Comparison of ENCODE assay signal across 2 cellular contexts in the genomic region with DNA sequence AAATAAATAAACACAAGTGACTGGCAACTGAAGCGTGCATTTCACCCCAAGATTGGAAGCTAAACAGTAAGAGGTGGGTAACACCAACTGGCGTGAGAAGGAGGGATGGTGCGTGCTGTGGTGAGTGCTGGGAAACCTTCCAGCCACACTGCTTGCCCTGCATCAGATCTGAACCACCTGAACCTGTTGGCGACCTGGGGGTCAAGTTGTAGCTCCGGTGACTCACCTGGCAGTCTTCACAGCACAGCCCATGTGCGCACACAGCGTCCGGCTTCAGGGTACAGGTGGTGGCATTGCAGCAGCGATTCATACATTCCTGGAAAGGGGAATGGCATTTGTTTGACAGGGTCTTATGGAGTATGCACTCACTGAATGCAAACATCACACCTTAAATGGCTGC.
TF ChIP-seq lines count a peak whose summit lies in the region.

No MANE protein-coding gene starts in this region.

TF ChIP-seq in SK-N-SH, 30 proteins besides CTCF, POLR2A, EP300 and RAD21 (continued from another document):
- TF ChIP-seq TEAD4 (IDR thresholded peaks at IDR 0.05; ENCODE audit: borderline replicate concordance, insufficient read depth) (no peak), NFIC (IDR thresholded peaks at IDR 0.05; ENCODE audit: borderline replicate concordance) (no peak), FOXM1 (IDR thresholded peaks at IDR 0.05; ENCODE audit: low read depth) (no peak), FOSL2 (IDR thresholded peaks at IDR 0.05; ENCODE audit: borderline replicate concordance, low read depth) (no peak), YY1 (IDR thresholded peaks at IDR 0.05; ENCODE audit: low read depth) (no peak), IRF3 (IDR thresholded peaks at IDR 0.05; ENCODE audit: low read depth, low read length) (no peak), MXI1 (IDR thresholded peaks at IDR 0.05; ENCODE audit: low read depth, low read length) (no peak), REST (IDR thresholded peaks at IDR 0.05; ENCODE audit: low read depth, low read length) (no peak), USF2 (IDR thresholded peaks at IDR 0.05; ENCODE audit: borderline replicate concordance, low read depth, low read length) (no peak), POLR2AphosphoS5 (IDR thresholded peaks at IDR 0.05; ENCODE audit: low read depth, low read length) (no peak)
- TF ChIP-seq, protein P1, sequence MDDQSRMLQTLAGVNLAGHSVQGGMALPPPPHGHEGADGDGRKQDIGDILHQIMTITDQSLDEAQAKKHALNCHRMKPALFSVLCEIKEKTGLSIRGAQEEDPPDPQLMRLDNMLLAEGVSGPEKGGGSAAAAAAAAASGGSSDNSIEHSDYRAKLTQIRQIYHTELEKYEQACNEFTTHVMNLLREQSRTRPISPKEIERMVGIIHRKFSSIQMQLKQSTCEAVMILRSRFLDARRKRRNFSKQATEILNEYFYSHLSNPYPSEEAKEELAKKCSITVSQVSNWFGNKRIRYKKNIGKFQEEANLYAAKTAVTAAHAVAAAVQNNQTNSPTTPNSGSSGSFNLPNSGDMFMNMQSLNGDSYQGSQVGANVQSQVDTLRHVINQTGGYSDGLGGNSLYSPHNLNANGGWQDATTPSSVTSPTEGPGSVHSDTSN (IDR thresholded peaks at IDR 0.05): no peak

TF ChIP-seq in SK-N-SH treated with all-trans-retinoic acid at 6 μM for 48 hours, 23 proteins besides CTCF, POLR2A, EP300 and RAD21 (continued from another document):
- TF ChIP-seq CREB5 (CRISPR knock-in tag; IDR thresholded peaks at IDR 0.05; ENCODE audit: low read depth): no peak
- no peak for TF ChIP-seq RARB (CRISPR knock-in tag; IDR thresholded peaks at IDR 0.05)
- no peak for TF ChIP-seq ISL1 (CRISPR knock-in tag; IDR thresholded peaks at IDR 0.05)
- TF ChIP-seq, protein P2, sequence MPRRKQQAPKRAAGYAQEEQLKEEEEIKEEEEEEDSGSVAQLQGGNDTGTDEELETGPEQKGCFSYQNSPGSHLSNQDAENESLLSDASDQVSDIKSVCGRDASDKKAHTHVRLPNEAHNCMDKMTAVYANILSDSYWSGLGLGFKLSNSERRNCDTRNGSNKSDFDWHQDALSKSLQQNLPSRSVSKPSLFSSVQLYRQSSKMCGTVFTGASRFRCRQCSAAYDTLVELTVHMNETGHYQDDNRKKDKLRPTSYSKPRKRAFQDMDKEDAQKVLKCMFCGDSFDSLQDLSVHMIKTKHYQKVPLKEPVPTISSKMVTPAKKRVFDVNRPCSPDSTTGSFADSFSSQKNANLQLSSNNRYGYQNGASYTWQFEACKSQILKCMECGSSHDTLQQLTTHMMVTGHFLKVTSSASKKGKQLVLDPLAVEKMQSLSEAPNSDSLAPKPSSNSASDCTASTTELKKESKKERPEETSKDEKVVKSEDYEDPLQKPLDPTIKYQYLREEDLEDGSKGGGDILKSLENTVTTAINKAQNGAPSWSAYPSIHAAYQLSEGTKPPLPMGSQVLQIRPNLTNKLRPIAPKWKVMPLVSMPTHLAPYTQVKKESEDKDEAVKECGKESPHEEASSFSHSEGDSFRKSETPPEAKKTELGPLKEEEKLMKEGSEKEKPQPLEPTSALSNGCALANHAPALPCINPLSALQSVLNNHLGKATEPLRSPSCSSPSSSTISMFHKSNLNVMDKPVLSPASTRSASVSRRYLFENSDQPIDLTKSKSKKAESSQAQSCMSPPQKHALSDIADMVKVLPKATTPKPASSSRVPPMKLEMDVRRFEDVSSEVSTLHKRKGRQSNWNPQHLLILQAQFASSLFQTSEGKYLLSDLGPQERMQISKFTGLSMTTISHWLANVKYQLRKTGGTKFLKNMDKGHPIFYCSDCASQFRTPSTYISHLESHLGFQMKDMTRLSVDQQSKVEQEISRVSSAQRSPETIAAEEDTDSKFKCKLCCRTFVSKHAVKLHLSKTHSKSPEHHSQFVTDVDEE (CRISPR knock-in tag; IDR thresholded peaks at IDR 0.05): no peak
- no peak for TF ChIP-seq ZFP3 (CRISPR knock-in tag; IDR thresholded peaks at IDR 0.05)
- TF ChIP-seq TCF4 (CRISPR knock-in tag; IDR thresholded peaks at IDR 0.05; ENCODE audit: borderline replicate concordance): no peak
- no peak for TF ChIP-seq ESRRG (CRISPR knock-in tag; IDR thresholded peaks at IDR 0.05)
